32 cellular contexts compared by ENCODE assay signal in genomic region chr1:226195144-226195543, GRCh38. TPM values are rescaled to one million over a fixed set of nuclear protein-coding genes. Genes with fewer than 3 reads are reported as not detected.
A peak's percentile ranks its signal among the peaks of the same experiment; 100 is the strongest.
DNase-seq lines count a peak whose midpoint lies in the region; ATAC-seq and TF ChIP-seq lines count a peak whose summit lies in the region.
"Had no signal": no experiment of that assay in that cellular context is flagged by ENCODE, and none has a peak within 500 bp of the region (broad histone marks: within the 10 kb centered on the region; RNA-seq: fewer than 3 reads in every experiment).

No MANE protein-coding gene starts in this region.

- ATAC-seq in HG03565 (IDR thresholded peaks at IDR 0.05; ENCODE audit: unreplicated experiment), result no peak
- ATAC-seq: left ventricle myocardium superior; pancreas; stimulated activated memory B cell treated with anti-CD40 and anti-IgM and Interleukin-4, amounts not matched to agents 10 μg/mL and 1 μg/mL and 100 μg/mL, for 72 hours had no signal

- WGBS in hepatocyte (ENCODE audit: low lambda C conversion rate, missing lambda C conversion rate), result 83% methylated on average over 1 of the region's 1 CpG

- DNase-seq in EL, result peak; percentile 26
- peak; percentile 82 for DNase-seq in NCI-H2171 treated with DMSO at 0.1 percent for 48 hours (lab: John Stamatoyannopoulos, UW)
- peak; percentile 13 for DNase-seq in epithelial cell of esophagus (ENCODE audit: low read depth)
- DNase-seq in retina, result no peak
- no peak for DNase-seq in hepatocyte (ENCODE audit: low spot score)
- DNase-seq: activated CD4-positive, alpha-beta T cell treated with anti-CD3 and anti-CD28 coated beads, Interleukin-2, amount 10 ng/mL, durations not matched to agents 24 days and 14 days; activated effector memory CD4-positive, alpha-beta T cell treated with Interleukin-2 at 50 U/mL for 16 hours; activated naive CD8-positive, alpha-beta T cell treated with anti-CD3 and anti-CD28 coated beads for 36 hours; activated T-cell treated with anti-CD3 and anti-CD28 coated beads, Interleukin-2, amount 50 U/mL, for 1 hour; aorta; DMS79; GOT3; KBM-7; kidney; left ventricle myocardium superior; mesendoderm; NCI-H1436 treated with DMSO at 0.1 percent for 48 hours; NCI-H2227 treated with DMSO at 0.1 percent for 48 hours; NCI-H774; pancreas; Peyer's patch; SHP77 treated with DMSO at 0.1 percent for 48 hours; T-helper 9 cell; transverse colon had no signal

- H4K20me1 ChIP-seq in KMS-11 (ENCODE audit: insufficient read depth) (no peaks in the 10 kb centered on the region), hepatocyte (ENCODE audit: insufficient read depth, poor library complexity, severe bottlenecking) (no peaks in the 10 kb centered on the region)
- H4K20me1 ChIP-seq: BLaER1 treated with 17β-estradiol and CSF1 and Interleukin-3, amounts not matched to agents 10 nM and 100 nM had no signal

- no peaks in the 10 kb centered on the region for H3K9me2 ChIP-seq in hepatocyte (replicated peaks; ENCODE audit: insufficient read depth)

- no peak overlapping the region for H3K9ac ChIP-seq in KMS-11
- H3K9ac ChIP-seq: BLaER1 treated with 17β-estradiol and CSF1 and Interleukin-3, amounts not matched to agents 10 nM and 100 nM had no signal

- H3K27ac ChIP-seq in KMS-11 (no peak overlapping the region), hepatocyte (no peak overlapping the region)
- H3K27ac ChIP-seq: BLaER1 treated with 17β-estradiol and CSF1 and Interleukin-3, amounts not matched to agents 10 nM and 100 nM; pancreas; skin epidermis; transverse colon had no signal

- no peak overlapping the region for H3K4me2 ChIP-seq in KMS-11
- no peak overlapping the region for H3K4me2 ChIP-seq in hepatocyte
- H3K4me2 ChIP-seq: BLaER1 treated with 17β-estradiol and CSF1 and Interleukin-3, amounts not matched to agents 10 nM and 100 nM had no signal

- no peaks in the 10 kb centered on the region for H3K27me3 ChIP-seq in KMS-11 (ENCODE audit: insufficient read depth, low read depth)
- H3K27me3 ChIP-seq in hepatocyte, result no peaks in the 10 kb centered on the region
- H3K27me3 ChIP-seq: BLaER1 treated with 17β-estradiol and CSF1 and Interleukin-3, amounts not matched to agents 10 nM and 100 nM; pancreas; Peyer's patch; transverse colon had no signal

- H3K4me1 ChIP-seq in KMS-11 (ENCODE audit: low read depth, poor library complexity, severe bottlenecking) (peaks cover 12% of the 10 kb centered on the region), hepatocyte (ENCODE audit: insufficient read depth) (no peaks in the 10 kb centered on the region)
- H3K4me1 ChIP-seq: pancreas, Peyer's patch, transverse colon had no signal

- H3K9me3 ChIP-seq in hepatocyte (ENCODE audit: low read depth), result no peaks in the 10 kb centered on the region
- H3K9me3 ChIP-seq: BLaER1 treated with 17β-estradiol and CSF1 and Interleukin-3, amounts not matched to agents 10 nM and 100 nM; pancreas; Peyer's patch; transverse colon had no signal

- H2AFZ ChIP-seq in KMS-11 (ENCODE audit: low read depth) (peak overlapping the region; percentile 20; the same call in 1 of the 2 replicates), hepatocyte (no peak overlapping the region)

- TF ChIP-seq CTCF in KMS-11 (conservative IDR thresholded peaks at IDR 0.05; ENCODE audit: low read depth, low read length) (no peak), epithelial cell of esophagus (IDR thresholded peaks at IDR 0.05; ENCODE audit: insufficient read depth, low read depth, low read length, missing control alignments) (no peak), hepatocyte (IDR thresholded peaks at IDR 0.05; ENCODE audit: poor library complexity) (no peak)

- no peak overlapping the region for H3K4me3 ChIP-seq in KMS-11 (IDR thresholded peaks at IDR 0.05; ENCODE audit: insufficient read depth, low read depth, low read length)
- H3K4me3 ChIP-seq in epithelial cell of esophagus (ENCODE audit: low read length), result no peak overlapping the region
- H3K4me3 ChIP-seq in hepatocyte, result no peak overlapping the region
- H3K4me3 ChIP-seq: BLaER1 treated with 17β-estradiol and CSF1 and Interleukin-3, amounts not matched to agents 10 nM and 100 nM; pancreas; Peyer's patch; skin epidermis; transverse colon had no signal

- H3K36me3 ChIP-seq in KMS-11 (ENCODE audit: insufficient read depth) (no peaks in the 10 kb centered on the region), hepatocyte (replicated peaks; ENCODE audit: insufficient read depth, low read depth) (no peaks in the 10 kb centered on the region)
- H3K36me3 ChIP-seq: BLaER1 treated with 17β-estradiol and CSF1 and Interleukin-3, amounts not matched to agents 10 nM and 100 nM; pancreas; Peyer's patch; transverse colon had no signal

- no peaks in the 10 kb centered on the region for H3K79me2 ChIP-seq in KMS-11 (ENCODE audit: insufficient read depth, low read depth)
- H3K79me2 ChIP-seq in hepatocyte, result no peaks in the 10 kb centered on the region

RNA-seq across cellular contexts. Expression of gene ACBD3, which starts 8.6 kb away (rescaled TPM):
- total RNA-seq in hepatocyte, result 60.3 and 66.8 TPM in 2 replicates
- polyA plus RNA-seq in hepatocyte, result 46.4 and 50.8 TPM in 2 replicates

RNA-seq across cellular contexts. Expression of gene MIXL1, which starts 28.3 kb away (rescaled TPM):
- 0.07 TPM in 1 of 2 replicates, not detected in the other for total RNA-seq in hepatocyte
- 0.84 and 2.2 TPM in 2 replicates for polyA plus RNA-seq in hepatocyte
- total RNA-seq: activated CD4-positive, alpha-beta T cell treated with anti-CD3 and anti-CD28 coated beads, Interleukin-2, amount 10 ng/mL, durations not matched to agents 24 days and 14 days; left ventricle myocardium superior; pancreas; Peyer's patch; renal cortical epithelial cell; subcutaneous adipose tissue had no signal
- polyA plus RNA-seq: aorta, esophagus, pancreas had no signal

Comparison
In these comparisons a context has a peak if more than half of its experiments do, and no peak if none do; other contexts are left out.
1. DNase-seq: peak in EL (single experiment), NCI-H2171 treated with DMSO at 0.1 percent for 48 hours (single experiment) and epithelial cell of esophagus (single experiment); none in retina (single experiment) and hepatocyte (single experiment).